In genomic region chr12:121804417-121805111, GRCh38 we compare ENCODE assay signal across 8 cellular contexts. TPM values are rescaled to one million over a fixed set of nuclear protein-coding genes. Genes with fewer than 3 reads are reported as not detected.
DNase-seq lines count a peak whose midpoint lies in the region; ATAC-seq and TF ChIP-seq lines count a peak whose summit lies in the region.

No MANE protein-coding gene starts in this region.

- TF ChIP-seq POLR2A in upper lobe of left lung (IDR thresholded peaks at IDR 0.05): no peak

- H3K36me3 Mint-ChIP-seq in CD8-positive, alpha-beta memory T cell: peaks cover 0 to 66% (median 9%) of the 10 kb centered on the region in 3 donors
- peaks cover 3% of the 10 kb centered on the region for H3K36me3 Mint-ChIP-seq in IgD-negative memory B cell
- H3K36me3 Mint-ChIP-seq in effector memory CD8-positive, alpha-beta T cell (ENCODE audit: insufficient read depth): peaks cover 81% of the 10 kb centered on the region

- H3K9ac ChIP-seq in mucosa of stomach (ENCODE audit: low read length): peak overlapping the region; percentile 80

- no peaks in the 10 kb centered on the region for H3K9me3 Mint-ChIP-seq in CD8-positive, alpha-beta memory T cell
- no peaks in the 10 kb centered on the region for H3K9me3 Mint-ChIP-seq in IgD-negative memory B cell
- no peaks in the 10 kb centered on the region for H3K9me3 Mint-ChIP-seq in effector memory CD8-positive, alpha-beta T cell

- peak; percentile 48 to 82 (median 62) for DNase-seq in CD8-positive, alpha-beta memory T cell
- DNase-seq in activated CD4-positive, alpha-beta T cell treated with anti-CD3 and anti-CD28 coated beads for 4 hours: peak; percentile 50 to 57
- DNase-seq in effector memory CD8-positive, alpha-beta T cell: peak in 2 of 3 experiments; percentile 46 to 53
- peak in 1 of 2 donors; percentile 92 for DNase-seq in upper lobe of left lung
- DNase-seq in NCI-H2081 treated with DMSO at 0.1 percent for 48 hours (lab: John Stamatoyannopoulos, UW): no peak
- DNase-seq in cerebellum (ENCODE audit: low spot score): no peak

- peaks cover 23 to 40% (median 37%) of the 10 kb centered on the region in 3 donors for H3K4me1 Mint-ChIP-seq in CD8-positive, alpha-beta memory T cell
- H3K4me1 Mint-ChIP-seq in IgD-negative memory B cell: peaks cover 16 to 18% (median 17%) of the 10 kb centered on the region in 3 donors
- peaks cover 37 to 49% of the 10 kb centered on the region in 2 donors for H3K4me1 Mint-ChIP-seq in effector memory CD8-positive, alpha-beta T cell (ENCODE audit: low read depth in 2 of 2)

- peak overlapping the region; percentile 93 to 100 (median 97) for H3K4me3 Mint-ChIP-seq in CD8-positive, alpha-beta memory T cell
- peak overlapping the region; percentile 89 to 98 (median 96) for H3K4me3 Mint-ChIP-seq in IgD-negative memory B cell
- H3K4me3 Mint-ChIP-seq in effector memory CD8-positive, alpha-beta T cell: peak overlapping the region; percentile 90 to 93

- H3K27ac ChIP-seq in CD8-positive, alpha-beta memory T cell (ENCODE audit: low read depth, low read length): peak overlapping the region; percentile 75
- H3K27ac ChIP-seq in upper lobe of left lung: peak overlapping the region; percentile 96 to 100 (median 98)

- no peak for TF ChIP-seq EP300 in upper lobe of left lung (IDR thresholded peaks at IDR 0.05)

- peak; percentile 19 for ATAC-seq in effector memory CD8-positive, alpha-beta T cell (replicated peaks)
- no peak for ATAC-seq in upper lobe of left lung (ENCODE audit: low FRiP score in 2 of 2)

- H3K27me3 Mint-ChIP-seq in CD8-positive, alpha-beta memory T cell: peaks cover 0 to 1% of the 10 kb centered on the region in 2 donors
- H3K27me3 Mint-ChIP-seq in IgD-negative memory B cell: no peaks in the 10 kb centered on the region
- no peaks in the 10 kb centered on the region for H3K27me3 Mint-ChIP-seq in effector memory CD8-positive, alpha-beta T cell

- H3K27ac Mint-ChIP-seq in CD8-positive, alpha-beta memory T cell: peak overlapping the region; percentile 92 to 99 (median 96)
- peak overlapping the region; percentile 95 to 97 (median 97) for H3K27ac Mint-ChIP-seq in IgD-negative memory B cell
- peak overlapping the region; percentile 91 to 96 for H3K27ac Mint-ChIP-seq in effector memory CD8-positive, alpha-beta T cell

- peak in 1 of 6 experiments; percentile 9 for TF ChIP-seq CTCF in upper lobe of left lung (IDR thresholded peaks at IDR 0.05)

- H3K36me3 ChIP-seq in CD8-positive, alpha-beta memory T cell (ENCODE audit: insufficient read depth, low read length): peaks cover 20% of the 10 kb centered on the region
- peaks cover 8% of the 10 kb centered on the region for H3K36me3 ChIP-seq in mucosa of stomach (ENCODE audit: control insufficient read depth, insufficient read depth, low read length)
- H3K36me3 ChIP-seq in upper lobe of left lung: peaks cover 4 to 27% (median 23%) of the 10 kb centered on the region in 4 donors

- H3K4me1 ChIP-seq in CD8-positive, alpha-beta memory T cell (ENCODE audit: insufficient read depth, low read length): peaks cover 18% of the 10 kb centered on the region
- H3K4me1 ChIP-seq in mucosa of stomach (ENCODE audit: control insufficient read depth, insufficient read depth, low read length) (peaks cover 17% of the 10 kb centered on the region), upper lobe of left lung (peaks cover 21 to 39% (median 23%) of the 10 kb centered on the region in 4 donors)

- POLR2A ChIA-PET in CD8-positive, alpha-beta memory T cell (lab: Charles Lee): interaction anchor here (0.6 to 12.2 kb wide), 17 partner anchors 7 to 902 kb away, joined by 3 to 277 read pairs (median 4); partner anchors contain the start of genes DIABLO, MLXIP, ORAI1 and PSMD9

- H3K4me3 ChIP-seq in CD8-positive, alpha-beta memory T cell (ENCODE audit: low read length): peak overlapping the region; percentile 78
- H3K4me3 ChIP-seq in mucosa of stomach (ENCODE audit: low read length) (peak overlapping the region; percentile 63), upper lobe of left lung (peak overlapping the region; percentile 66 to 85 (median 74))

- no peaks in the 10 kb centered on the region for H3K27me3 ChIP-seq in CD8-positive, alpha-beta memory T cell (ENCODE audit: insufficient read depth, low read length, poor library complexity, severe bottlenecking)
- H3K27me3 ChIP-seq in mucosa of stomach (ENCODE audit: control insufficient read depth, insufficient read depth, low read length): no peaks in the 10 kb centered on the region
- H3K27me3 ChIP-seq in upper lobe of left lung: no peaks in the 10 kb centered on the region

- CTCF ChIA-PET in CD8-positive, alpha-beta memory T cell (lab: Charles Lee): interaction anchor here (38.2 to 44.0 kb wide), 2 partner anchors 4 to 22 kb away, joined by 1908 read pairs; partner anchors contain the start of genes RHOF and SETD1B

- H3K9me3 ChIP-seq in CD8-positive, alpha-beta memory T cell (ENCODE audit: low read length): no peaks in the 10 kb centered on the region
- no peaks in the 10 kb centered on the region for H3K9me3 ChIP-seq in mucosa of stomach (ENCODE audit: control insufficient read depth, low read length)
- H3K9me3 ChIP-seq in upper lobe of left lung: no peaks in the 10 kb centered on the region

- 1% methylated on average over 35 of the region's 63 CpGs; no CpG with 5 or more reads in 1 of the 2 donors for WGBS in upper lobe of left lung, 2 donors

RNA-seq across cellular contexts. Expression of gene SETD1B, which starts 0.8 kb away (rescaled TPM):
- total RNA-seq in CD8-positive, alpha-beta memory T cell: 10 to 100 TPM; 31.3 to 31.9 TPM
- polyA plus RNA-seq in CD8-positive, alpha-beta memory T cell: 2.4 TPM
- polyA plus RNA-seq in IgD-negative memory B cell: 2.3 TPM
- 10 to 100 TPM in 5 of 6 donors, 1 to 10 TPM in 1; 9.3 to 47.1 (median 20.4) TPM for total RNA-seq in upper lobe of left lung
- 3.8 TPM for total RNA-seq in cerebellum

RNA-seq across cellular contexts. Expression of gene RHOF, which starts 11.1 kb away (rescaled TPM):
- 100 to 1,000 TPM; 145 to 152 TPM for total RNA-seq in CD8-positive, alpha-beta memory T cell
- polyA plus RNA-seq in CD8-positive, alpha-beta memory T cell: 139 TPM
- polyA plus RNA-seq in IgD-negative memory B cell: 90.0 TPM
- total RNA-seq in upper lobe of left lung (100 to 1,000 TPM in 2 of 6 donors, 10 to 100 TPM in 4; 33.5 to 145 (median 45.5) TPM), cerebellum (16.5 TPM)

RNA-seq across cellular contexts. Expression of gene HPD, which starts 54.1 kb away (rescaled TPM):
- not detected for total RNA-seq in CD8-positive, alpha-beta memory T cell
- polyA plus RNA-seq in CD8-positive, alpha-beta memory T cell: not detected
- not detected for polyA plus RNA-seq in IgD-negative memory B cell
- total RNA-seq in upper lobe of left lung: 1 to 10 TPM in 5 of 6 donors, not detected in 1; 1.1 to 7.3 (median 1.7) TPM
- total RNA-seq in cerebellum: not detected

Comparison
In these comparisons a context has a peak if more than half of its experiments do, and no peak if none do; other contexts are left out.
1. DNase-seq: peak in CD8-positive, alpha-beta memory T cell (5 of 5), activated CD4-positive, alpha-beta T cell treated with anti-CD3 and anti-CD28 coated beads for 4 hours (2 of 2) and effector memory CD8-positive, alpha-beta T cell (2 of 3); none in NCI-H2081 treated with DMSO at 0.1 percent for 48 hours (single experiment) and cerebellum (single experiment).
2. Peak in every context shown above with its lines, with median percentiles within 50 percentile points of each other: H3K4me3 ChIP-seq, H3K27ac Mint-ChIP-seq and H3K4me3 Mint-ChIP-seq.